18 cellular contexts compared by ENCODE assay signal in the genomic region with DNA sequence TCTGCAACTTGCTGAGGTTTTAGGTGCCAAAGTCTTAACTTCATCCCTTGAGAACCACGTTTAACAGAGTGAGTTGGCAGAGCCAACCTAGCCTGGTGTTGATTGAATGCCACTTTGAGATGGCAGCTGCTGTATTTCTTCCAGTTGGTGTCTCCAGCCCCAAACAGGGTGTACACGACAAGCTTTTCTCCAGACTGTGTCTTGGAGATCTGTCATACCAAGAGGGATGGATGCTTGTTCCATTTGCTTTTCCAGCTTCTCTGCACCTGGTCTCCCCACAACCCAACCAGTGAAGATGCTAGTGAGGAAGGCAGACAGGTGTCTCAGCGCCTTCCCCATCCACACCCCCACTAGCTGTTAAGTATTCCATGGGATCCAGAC.
"Had no signal": no experiment of that assay in that cellular context is flagged by ENCODE, and none has a peak within 500 bp of the region (broad histone marks: within the 10 kb centered on the region; RNA-seq: fewer than 3 reads in every experiment).

No MANE protein-coding gene starts in this region.

- H3K36me3 ChIP-seq: left lung, neutrophil, suprapubic skin, thyroid gland, upper lobe of right lung had no signal

- H3K36me3 Mint-ChIP-seq: immature natural killer cell; naive thymus-derived CD8-positive, alpha-beta T cell had no signal

- H3K4me3 ChIP-seq: left lung, lung, smooth muscle cell, suprapubic skin, thyroid gland, upper lobe of right lung had no signal

- H3K27ac ChIP-seq: foreskin keratinocyte, left lung, neutrophil, suprapubic skin, thyroid gland, upper lobe of right lung had no signal

- H3K4me1 ChIP-seq: foreskin keratinocyte, left lung, thyroid gland, upper lobe of right lung had no signal

- H3K4me1 Mint-ChIP-seq: immature natural killer cell; naive thymus-derived CD8-positive, alpha-beta T cell had no signal

- H3K4me2 ChIP-seq: smooth muscle cell had no signal

- H3K9me3 Mint-ChIP-seq: dendritic cell treated with granulocyte-macrophage colony-stimulating factor and Interleukin-4, amounts not matched to agents 40 ng/mL and 50 ng/mL, for 4 days; effector memory CD8-positive, alpha-beta T cell; immature natural killer cell; naive thymus-derived CD8-positive, alpha-beta T cell had no signal

- H3K4me3 Mint-ChIP-seq: dendritic cell treated with granulocyte-macrophage colony-stimulating factor and Interleukin-4, amounts not matched to agents 40 ng/mL and 50 ng/mL, for 4 days; effector memory CD8-positive, alpha-beta T cell; immature natural killer cell; naive thymus-derived CD8-positive, alpha-beta T cell had no signal

- H3K27me3 Mint-ChIP-seq: effector memory CD8-positive, alpha-beta T cell had no signal

- H3K27ac Mint-ChIP-seq: dendritic cell treated with granulocyte-macrophage colony-stimulating factor and Interleukin-4, amounts not matched to agents 40 ng/mL and 50 ng/mL, for 4 days; effector memory CD8-positive, alpha-beta T cell; immature natural killer cell; naive thymus-derived CD8-positive, alpha-beta T cell had no signal

- ATAC-seq: effector memory CD8-positive, alpha-beta T cell; foreskin keratinocyte; left lung; naive thymus-derived CD8-positive, alpha-beta T cell; upper lobe of right lung had no signal

- H3K27me3 ChIP-seq: suprapubic skin, thyroid gland, upper lobe of right lung had no signal

- DNase-seq: effector memory CD8-positive, alpha-beta T cell; erythroblast; foreskin keratinocyte; immature natural killer cell; left lung; mesenchymal stem cell; midbrain; naive thymus-derived CD8-positive, alpha-beta T cell; posterior cingulate gyrus; stimulated activated CD4-positive, alpha-beta T cell treated with anti-CD3 and anti-CD28 coated beads, Interleukin-2, amount 100 ng/mL, for 48 hours; stimulated activated naive CD4-positive, alpha-beta T cell treated with Interleukin-2 at 50 U/mL for 16 hours; thyroid gland; upper lobe of right lung had no signal
